1 cellular context compared by ENCODE assay signal in the genomic region with DNA sequence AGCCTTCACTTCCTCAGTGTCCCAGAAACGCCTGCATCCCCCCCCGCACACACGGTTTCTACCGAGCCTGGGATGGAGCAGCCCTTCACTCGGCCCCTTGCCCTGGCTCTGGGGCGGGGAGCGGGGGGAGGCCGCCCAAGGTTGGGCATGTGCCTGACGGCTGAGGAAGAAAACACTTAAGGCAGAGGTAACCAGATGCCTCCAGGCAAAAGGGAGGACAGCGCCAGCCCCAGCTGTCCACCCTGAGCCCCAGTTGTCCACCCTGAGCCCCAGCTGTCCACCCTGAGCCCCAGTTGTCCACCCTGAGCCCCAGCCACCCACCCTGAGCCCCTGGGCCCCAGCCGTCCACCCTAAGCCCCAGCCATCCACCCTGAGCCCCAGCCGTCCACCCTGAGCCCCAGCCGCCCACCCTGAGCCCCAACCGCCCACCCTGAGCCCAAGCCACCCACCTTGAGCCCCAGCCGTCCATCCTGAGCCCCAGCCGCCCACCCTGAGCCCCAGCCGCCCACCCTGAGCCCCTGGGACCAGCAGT.
TF ChIP-seq lines count a peak whose summit lies in the region.

No MANE protein-coding gene starts in this region.

TF ChIP-seq in K562, 482 proteins besides CTCF, POLR2A, EP300 and RAD21:
- TF ChIP-seq ETS2 (tag; IDR thresholded peaks at IDR 0.05; ENCODE audit: borderline replicate concordance, poor library complexity, severe bottlenecking) = no peak
- TF ChIP-seq SPI1 (IDR thresholded peaks at IDR 0.05; ENCODE audit: borderline replicate concordance, low read depth, low read length) = 0 out of 2 replicates have a peak, but pooled peaks have one; percentile 1
- TF ChIP-seq VEZF1 (CRISPR knock-in tag; IDR thresholded peaks at IDR 0.05) = peak; percentile 26; the same call in 1 of the 2 replicates
TF ChIP-seq in K562: peak in this region for 2.
